Comparison of ENCODE assay signal across 8 cellular contexts in genomic region chr11:128506999-128507591, GRCh38.
DNase-seq lines count a peak whose midpoint lies in the region; ATAC-seq, FAIRE-seq and TF ChIP-seq lines count a peak whose summit lies in the region.

No MANE protein-coding gene starts in this region.

- ATAC-seq in GM19328 (IDR thresholded peaks at IDR 0.05; ENCODE audit: unreplicated experiment) (no peak), GM21723 (IDR thresholded peaks at IDR 0.05; ENCODE audit: unreplicated experiment) (no peak)

- no peak for TF ChIP-seq POLR2A in GM12891 (IDR thresholded peaks at IDR 0.05; ENCODE audit: low read depth, low read length)

- WGBS in small intestine, 3 donors = 15 to 19% (median 17%) methylated on average over 12 of the region's 12 CpGs

- no peaks in the 10 kb centered on the region for H3K27me3 ChIP-seq in small intestine (ENCODE audit: control insufficient read depth in 2 of 2, insufficient read depth in 2 of 2, low read length in 2 of 2)

- H3K9me3 ChIP-seq in iPS-18c (ENCODE audit: control insufficient read depth, insufficient read depth, low read length) (no peaks in the 10 kb centered on the region), small intestine (ENCODE audit: control insufficient read depth, low read depth) (no peaks in the 10 kb centered on the region)

- no peaks in the 10 kb centered on the region for H3K36me3 ChIP-seq in small intestine (ENCODE audit: control insufficient read depth in 2 of 2, insufficient read depth in 2 of 2, low read length in 2 of 2)

- peak overlapping the region; percentile 15 for H3K4me3 ChIP-seq in iPS-18c (ENCODE audit: insufficient read depth, low read depth, low read length)
- H3K4me3 ChIP-seq in small intestine (ENCODE audit: low read depth in 1 of 2, low read length in 2 of 2) = peak overlapping the region in 1 of 2 donors; percentile 9

- peaks cover 0 to 43% of the 10 kb centered on the region in 2 donors for H3K4me1 ChIP-seq in small intestine (ENCODE audit: control insufficient read depth in 2 of 2, insufficient read depth in 1 of 2, low read depth in 1 of 2, low read length in 1 of 2)

- H3K27ac ChIP-seq in small intestine (ENCODE audit: low read depth in 1 of 2, low read length in 1 of 2) = peak overlapping the region; percentile 58 to 87

- no peak for DNase-seq in GM12891 (ENCODE audit: insufficient read length, low spot score)
- DNase-seq in NCI-H510A treated with DMSO at 0.1 percent for 48 hours (lab: John Stamatoyannopoulos, UW) = peak; percentile 72
- peak; percentile 97 for DNase-seq in amniotic epithelial cell (ENCODE audit: low read depth)
- DNase-seq in small intestine = peak; percentile 80
- DNase-seq in 8988T = no peak

- peak; percentile 23 for FAIRE-seq in GM12891 (lab: Jason Lieb, UNC)
- FAIRE-seq in small intestine (lab: Jason Lieb, UNC) = no peak

TF ChIP-seq in GM12891, 5 proteins besides CTCF, POLR2A, EP300 and RAD21:
- TF ChIP-seq PAX5 (IDR thresholded peaks at IDR 0.05; ENCODE audit: insufficient read depth, low read length, severe bottlenecking) (no peak), POLR2AphosphoS5 (IDR thresholded peaks at IDR 0.05; ENCODE audit: low read depth, low read length) (0 out of 2 replicates have a peak, but pooled peaks have one; percentile 27)

Comparison
In these comparisons a context has a peak if more than half of its experiments do, and no peak if none do; other contexts are left out.
1. DNase-seq: peak in NCI-H510A treated with DMSO at 0.1 percent for 48 hours (single experiment), amniotic epithelial cell (single experiment) and small intestine (single experiment); none in GM12891 (single experiment) and 8988T (single experiment).